In the genomic region with DNA sequence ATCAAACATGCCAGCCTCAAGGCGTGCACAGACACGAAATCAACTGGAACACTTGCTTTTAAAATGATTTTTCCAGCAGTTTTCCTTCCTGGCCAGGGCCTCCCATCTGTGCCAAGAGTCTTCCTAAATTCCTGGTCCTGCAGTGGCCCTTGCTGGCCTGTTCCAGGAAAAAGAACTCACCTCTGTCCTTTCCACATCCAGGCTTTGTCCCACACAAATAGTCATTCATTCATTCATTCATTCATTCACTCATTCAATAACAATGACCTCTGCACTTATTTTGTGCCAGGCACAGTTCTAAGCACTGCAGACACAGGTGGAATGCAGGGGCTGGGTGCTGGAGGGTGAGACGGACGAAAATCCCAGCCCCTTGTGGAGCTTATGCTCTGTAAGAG, we compare ENCODE assay signal across 18 cellular contexts.
DNase-seq lines count a peak whose midpoint lies in the region; ATAC-seq, FAIRE-seq and TF ChIP-seq lines count a peak whose summit lies in the region.
"Had no signal": no experiment of that assay in that cellular context is flagged by ENCODE, and none has a peak within 500 bp of the region (broad histone marks: within the 10 kb centered on the region; RNA-seq: fewer than 3 reads in every experiment).

No MANE protein-coding gene starts in this region.

- CTCF ChIA-PET in K562 (lab: Yijun Ruan, JAX; ENCODE audit: low intra/inter-chr PET ratio) = no interaction called here

- TF ChIP-seq RAD21 in K562 (CRISPR knock-in tag; conservative IDR thresholded peaks at IDR 0.05 in 1 of 2, IDR thresholded peaks at IDR 0.05 in 1 of 2) = no peak

- H3K4me2 ChIP-seq in K562 (ENCODE audit: insufficient read depth, low read length) = no peak overlapping the region

- BruUV-seq in K562 (replicated peaks; lab: Mats Ljungman, UMichigan) = no TSS peak

- H2AFZ ChIP-seq in K562 (ENCODE audit: low read depth, low read length) (no peak overlapping the region), neuron (ENCODE audit: low read depth, low read length) (peak overlapping the region; percentile 39)

- no peak overlapping the region for H3K9ac ChIP-seq in K562 (ENCODE audit: insufficient read depth in 1 of 2, low read depth in 2 of 2, low read length in 2 of 2)

- H3K27me3 ChIP-seq in K562 (ENCODE audit: control insufficient read depth in 2 of 2, insufficient read depth in 2 of 2, low read length in 2 of 2) (peaks cover 37 to 93% of the 10 kb centered on the region in 2 experiments; a peak in 3 of 5 replicates), neuron (ENCODE audit: insufficient read depth, low read length) (peaks cover 3% of the 10 kb centered on the region)

- H3K27ac Mint-ChIP-seq in stimulated activated effector memory CD8-positive, alpha-beta T cell treated with anti-CD3 and anti-CD28 coated beads, Interleukin-12 subunit alpha, Interleukin-12 subunit beta, amount 100 ng/mL, for 72 hours = no peak overlapping the region
- H3K27ac Mint-ChIP-seq: CD4-positive, alpha-beta T cell had no signal

- H3K4me3 ChIP-seq in K562 (no peak overlapping the region), neuron (ENCODE audit: low read length) (no peak overlapping the region)

- no peaks in the 10 kb centered on the region for H3K9me3 Mint-ChIP-seq in stimulated activated effector memory CD8-positive, alpha-beta T cell treated with anti-CD3 and anti-CD28 coated beads, Interleukin-12 subunit alpha, Interleukin-12 subunit beta, amount 100 ng/mL, for 72 hours
- H3K9me3 Mint-ChIP-seq: CD4-positive, alpha-beta T cell had no signal

- no peak for TF ChIP-seq EP300 in K562 (IDR thresholded peaks at IDR 0.05; ENCODE audit: low read length)

- in situ Hi-C loops in K562 (cut with MboI) = no loop called here

- POLR2A ChIA-PET in K562 (lab: Yijun Ruan, JAX) = interaction anchor here (0.6 to 2.2 kb wide), 2 partner anchors 11 to 20 kb away, joined by 3 to 6 read pairs; no protein-coding TSS in a partner anchor

- no peak for ATAC-seq in K562
- ATAC-seq in stimulated activated effector memory CD8-positive, alpha-beta T cell treated with anti-CD3 and anti-CD28 coated beads, Interleukin-12 subunit alpha, Interleukin-12 subunit beta, amount 100 ng/mL, for 72 hours = no peak

- no peak for TF ChIP-seq CTCF in K562 (IDR thresholded peaks at IDR 0.05 in 2 of 3, conservative IDR thresholded peaks at IDR 0.05 in 1 of 3; ENCODE audit: insufficient read depth in 2 of 3, low read depth in 1 of 3, low read length in 3 of 3)

- H3K9me3 ChIP-seq in K562 (replicated peaks; ENCODE audit: control insufficient read depth, insufficient read depth, low read depth, low read length) (no peaks in the 10 kb centered on the region), neuron (ENCODE audit: low read length) (peaks cover 2% of the 10 kb centered on the region)

- 0% methylated on average over 4 of the region's 4 CpGs for WGBS in K562 (ENCODE audit: insufficient coverage, low coverage, missing lambda C conversion rate)

- H3K4me3 Mint-ChIP-seq in stimulated activated effector memory CD8-positive, alpha-beta T cell treated with anti-CD3 and anti-CD28 coated beads, Interleukin-12 subunit alpha, Interleukin-12 subunit beta, amount 100 ng/mL, for 72 hours = no peak overlapping the region
- H3K4me3 Mint-ChIP-seq: CD4-positive, alpha-beta T cell had no signal

- H3K4me1 Mint-ChIP-seq in stimulated activated effector memory CD8-positive, alpha-beta T cell treated with anti-CD3 and anti-CD28 coated beads, Interleukin-12 subunit alpha, Interleukin-12 subunit beta, amount 100 ng/mL, for 72 hours = peaks cover 4% of the 10 kb centered on the region

- H3K27ac ChIP-seq in K562 (ENCODE audit: extremely low read depth, low read depth, low read length) = no peak overlapping the region
- H3K27ac ChIP-seq: 22Rv1 had no signal

- no peaks in the 10 kb centered on the region for H3K36me3 Mint-ChIP-seq in stimulated activated effector memory CD8-positive, alpha-beta T cell treated with anti-CD3 and anti-CD28 coated beads, Interleukin-12 subunit alpha, Interleukin-12 subunit beta, amount 100 ng/mL, for 72 hours

- no peak for TF ChIP-seq POLR2A in K562 (conservative IDR thresholded peaks at IDR 0.05)

- no peak for FAIRE-seq in K562 (lab: Jason Lieb, UNC)
- FAIRE-seq: G401.6, GM12892 had no signal

- DNase-seq in DMS79 treated with DMSO at 0.1 percent for 48 hours (lab: John Stamatoyannopoulos, UW) (peak; percentile 25), DMS79 (lab: John Stamatoyannopoulos, UW) (no peak), NCI-H1694 (lab: John Stamatoyannopoulos, UW) (peak; percentile 85), K562 (ENCODE audit: extremely low read depth in 1 of 4, low spot score in 3 of 4) (no peak), NOMO-1 treated with dmso at 0.1 percent for 144 hours (lab: John Stamatoyannopoulos, UW; ENCODE audit: unreplicated experiment) (no peak)
- DNase-seq in stimulated activated CD4-positive, alpha-beta T cell treated with anti-CD3 and anti-CD28 coated beads, Interleukin-12 subunit alpha, Interleukin-12 subunit beta, amount 100 ng/mL, for 4 hours = no peak
- DNase-seq in stimulated activated effector memory CD8-positive, alpha-beta T cell treated with anti-CD3 and anti-CD28 coated beads, Interleukin-12 subunit alpha, Interleukin-12 subunit beta, amount 100 ng/mL, for 72 hours (ENCODE audit: low spot score in 2 of 2) = no peak
- DNase-seq: C1 segment of cervical spinal cord; Calu3; CD4-positive, alpha-beta T cell; DMS 273 treated with DMSO at 0.1 percent for 48 hours; EL; HCEC 1CT; IMR-90 had no signal

- H3K4me1 ChIP-seq in K562 (replicated peaks in 1 of 2; ENCODE audit: control insufficient read depth in 2 of 2, insufficient read depth in 2 of 2, low read length in 2 of 2) (no peaks in the 10 kb centered on the region), neuron (ENCODE audit: insufficient read depth, low read length) (peaks cover 13% of the 10 kb centered on the region)

- H3K9me1 ChIP-seq in K562 (ENCODE audit: control insufficient read depth, insufficient read depth, low read length) = peaks cover 6% of the 10 kb centered on the region

- intact Hi-C loops in K562 (cut with micrococcal nuclease) = no loop called here

- no peaks in the 10 kb centered on the region for H3K79me2 ChIP-seq in K562 (ENCODE audit: control insufficient read depth, insufficient read depth, low read length)

- H3K36me3 ChIP-seq in K562 (ENCODE audit: control insufficient read depth, insufficient read depth, low read length) (no peaks in the 10 kb centered on the region), neuron (ENCODE audit: insufficient read depth, low read length) (no peaks in the 10 kb centered on the region)

- H4K20me1 ChIP-seq in K562 (replicated peaks; ENCODE audit: control insufficient read depth, insufficient read depth, low read length) = peaks cover 18% of the 10 kb centered on the region

TF ChIP-seq in K562, 482 proteins besides CTCF, POLR2A, EP300 and RAD21:
- TF ChIP-seq CBX5 (IDR thresholded peaks at IDR 0.05; ENCODE audit: borderline replicate concordance, low read depth) (no peak), ZNF24 (IDR thresholded peaks at IDR 0.05) (peak; percentile 94)
TF ChIP-seq in K562: peak in this region for 1.

Comparison
In these comparisons a context has a peak if more than half of its experiments do, and no peak if none do; other contexts are left out.
1. DNase-seq: peak in DMS79 treated with DMSO at 0.1 percent for 48 hours (single experiment) and NCI-H1694 (single experiment); none in DMS79 (single experiment), K562 (0 of 4), stimulated activated CD4-positive, alpha-beta T cell treated with anti-CD3 and anti-CD28 coated beads, Interleukin-12 subunit alpha, Interleukin-12 subunit beta, amount 100 ng/mL, for 4 hours (single experiment), NOMO-1 treated with dmso at 0.1 percent for 144 hours (single experiment) and stimulated activated effector memory CD8-positive, alpha-beta T cell treated with anti-CD3 and anti-CD28 coated beads, Interleukin-12 subunit alpha, Interleukin-12 subunit beta, amount 100 ng/mL, for 72 hours (0 of 2).